ENCODE assay signal across 37 cellular contexts in the genomic region with DNA sequence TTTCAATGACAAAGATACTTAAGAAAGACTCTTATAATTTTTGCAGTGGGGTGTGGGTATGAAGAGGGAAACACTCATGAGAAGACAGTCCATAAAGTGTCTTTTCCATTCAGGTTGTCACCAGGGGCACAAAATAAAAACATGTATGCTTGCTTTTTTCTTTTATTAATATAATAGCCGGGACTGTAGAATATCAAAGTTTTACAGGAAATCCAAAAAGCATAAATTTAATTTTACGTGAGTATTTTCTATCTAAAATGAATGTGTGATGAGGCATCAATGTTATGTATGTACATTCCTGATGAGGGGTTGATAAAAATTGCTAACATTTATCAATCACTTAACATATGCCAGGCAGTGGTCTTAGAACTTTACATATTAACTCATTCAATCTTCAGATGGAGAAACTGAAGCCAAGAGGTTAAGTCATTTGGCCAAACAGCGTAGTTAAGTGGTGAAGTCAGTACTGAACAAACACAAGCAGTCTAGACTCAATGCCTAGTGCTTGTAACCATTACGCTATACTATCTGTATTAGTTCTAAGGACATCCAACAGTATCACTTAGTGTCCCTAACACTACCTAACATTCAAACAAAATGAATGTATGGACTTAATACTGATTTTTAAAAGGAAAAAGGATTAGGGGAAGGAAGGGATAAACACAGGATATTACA. TPM values are rescaled to one million over a fixed set of nuclear protein-coding genes. Genes with fewer than 3 reads are reported as not detected.
"Had no signal": no experiment of that assay in that cellular context is flagged by ENCODE, and none has a peak within 500 bp of the region (broad histone marks: within the 10 kb centered on the region; RNA-seq: fewer than 3 reads in every experiment).

No MANE protein-coding gene starts in this region.

- H3K9me3 Mint-ChIP-seq: activated naive CD4-positive, alpha-beta T cell treated with anti-CD3 and anti-CD28 coated beads, Interleukin-2, amount 10 ng/mL, durations not matched to agents 7 days and 5 days; activated naive CD8-positive, alpha-beta T cell treated with anti-CD3 and anti-CD28 coated beads, Interleukin-2, amount 10 ng/mL, durations not matched to agents 7 days and 5 days; brain; mesothelial cell of epicardium; naive B cell; nephron progenitor cell; stimulated activated memory B cell treated with anti-CD40 and anti-IgM and Interleukin-4, amounts not matched to agents 10 μg/mL and 1 μg/mL and 100 μg/mL, for 72 hours; stimulated activated naive CD8-positive, alpha-beta T cell treated with anti-CD3 and anti-CD28 coated beads, Interleukin-15, amount 100 ng/mL, for 72 hours; type B pancreatic cell had no signal

- H3K4me1 ChIP-seq: ascending aorta, gastroesophageal sphincter, sigmoid colon, uterus had no signal

- DNase-seq: activated CD4-positive, alpha-beta T cell treated with anti-CD3 and anti-CD28 coated beads for 48 hours; activated CD4-positive, alpha-beta T cell treated with anti-CD3 and anti-CD28 coated beads, Interleukin-2, amount 50 U/mL, for 48 hours; activated CD8-positive, alpha-beta memory T cell treated with anti-CD3 and anti-CD28 coated beads, Interleukin-2, amount 50 U/mL, for 48 hours; activated gamma-delta T cell; activated naive CD4-positive, alpha-beta T cell treated with anti-CD3 and anti-CD28 coated beads, Interleukin-2, amount 10 ng/mL, durations not matched to agents 7 days and 5 days; activated naive CD8-positive, alpha-beta T cell treated with anti-CD3 and anti-CD28 coated beads, Interleukin-2, amount 10 ng/mL, durations not matched to agents 7 days and 5 days; dorsolateral prefrontal cortex; effector memory CD4-positive, alpha-beta T cell; erythroblast; head of caudate nucleus; hippocampal formation; left cardiac atrium; naive B cell; nephron progenitor cell; retina; sigmoid colon; small intestine; stimulated activated CD4-positive, alpha-beta T cell treated with anti-CD3 and anti-CD28 coated beads, Interleukin-1b, Interleukin-23, amount 100 ng/mL, for 48 hours; stimulated activated CD4-positive, alpha-beta T cell treated with anti-CD3 and anti-CD28 coated beads, Interleukin-4, amount 100 ng/mL, for 4 hours; stimulated activated CD8-positive, alpha-beta memory T cell treated with anti-CD3 and anti-CD28 coated beads, Interleukin-4, amount 100 ng/mL, for 48 hours; stimulated activated naive CD8-positive, alpha-beta T cell treated with anti-CD3 and anti-CD28 coated beads, Interleukin-15, amount 100 ng/mL, for 72 hours; substantia nigra; T-helper 17 cell; T1000; uterus; WERI-Rb-1 had no signal

- H3K4me1 Mint-ChIP-seq: activated naive CD4-positive, alpha-beta T cell treated with anti-CD3 and anti-CD28 coated beads, Interleukin-2, amount 10 ng/mL, durations not matched to agents 7 days and 5 days; brain; mesothelial cell of epicardium; naive B cell; nephron progenitor cell; stimulated activated memory B cell treated with anti-CD40 and anti-IgM and Interleukin-4, amounts not matched to agents 10 μg/mL and 1 μg/mL and 100 μg/mL, for 72 hours; stimulated activated naive CD8-positive, alpha-beta T cell treated with anti-CD3 and anti-CD28 coated beads, Interleukin-15, amount 100 ng/mL, for 72 hours; T-helper 17 cell had no signal

- H3K36me3 ChIP-seq: uterus had no signal

- H3K4me3 Mint-ChIP-seq: activated naive CD4-positive, alpha-beta T cell treated with anti-CD3 and anti-CD28 coated beads, Interleukin-2, amount 10 ng/mL, durations not matched to agents 7 days and 5 days; activated naive CD8-positive, alpha-beta T cell treated with anti-CD3 and anti-CD28 coated beads, Interleukin-2, amount 10 ng/mL, durations not matched to agents 7 days and 5 days; brain; mesothelial cell of epicardium; naive B cell; nephron progenitor cell; stimulated activated memory B cell treated with anti-CD40 and anti-IgM and Interleukin-4, amounts not matched to agents 10 μg/mL and 1 μg/mL and 100 μg/mL, for 72 hours; stimulated activated naive CD8-positive, alpha-beta T cell treated with anti-CD3 and anti-CD28 coated beads, Interleukin-15, amount 100 ng/mL, for 72 hours; T-helper 17 cell; type B pancreatic cell had no signal

- H3K9me3 ChIP-seq: ascending aorta, gastroesophageal sphincter, neutrophil, sigmoid colon, uterus had no signal

- H3K27me3 Mint-ChIP-seq: activated naive CD4-positive, alpha-beta T cell treated with anti-CD3 and anti-CD28 coated beads, Interleukin-2, amount 10 ng/mL, durations not matched to agents 7 days and 5 days; activated naive CD8-positive, alpha-beta T cell treated with anti-CD3 and anti-CD28 coated beads, Interleukin-2, amount 10 ng/mL, durations not matched to agents 7 days and 5 days; brain; naive B cell; progenitor cell of endocrine pancreas; stimulated activated memory B cell treated with anti-CD40 and anti-IgM and Interleukin-4, amounts not matched to agents 10 μg/mL and 1 μg/mL and 100 μg/mL, for 72 hours; stimulated activated naive CD8-positive, alpha-beta T cell treated with anti-CD3 and anti-CD28 coated beads, Interleukin-15, amount 100 ng/mL, for 72 hours; T-helper 17 cell; type B pancreatic cell had no signal

- FAIRE-seq: keratinocyte, small intestine had no signal

- ATAC-seq: activated CD4-positive, CD25-positive, alpha-beta regulatory T cell treated with anti-CD3 and anti-CD28 coated beads, Interleukin-2, amount 50 U/mL, for 24 hours; gastroesophageal sphincter; left cardiac atrium; stimulated activated memory B cell treated with anti-CD40 and anti-IgM and Interleukin-4, amounts not matched to agents 10 μg/mL and 1 μg/mL and 100 μg/mL, for 72 hours; stimulated activated naive CD8-positive, alpha-beta T cell treated with anti-CD3 and anti-CD28 coated beads, Interleukin-15, amount 100 ng/mL, for 72 hours; T-helper 17 cell had no signal

- H3K27ac Mint-ChIP-seq: activated naive CD4-positive, alpha-beta T cell treated with anti-CD3 and anti-CD28 coated beads, Interleukin-2, amount 10 ng/mL, durations not matched to agents 7 days and 5 days; activated naive CD8-positive, alpha-beta T cell treated with anti-CD3 and anti-CD28 coated beads, Interleukin-2, amount 10 ng/mL, durations not matched to agents 7 days and 5 days; brain; mesothelial cell of epicardium; nephron progenitor cell; progenitor cell of endocrine pancreas; stimulated activated memory B cell treated with anti-CD40 and anti-IgM and Interleukin-4, amounts not matched to agents 10 μg/mL and 1 μg/mL and 100 μg/mL, for 72 hours; T-helper 17 cell; type B pancreatic cell had no signal

- H3K4me3 ChIP-seq: ascending aorta, coronary artery, dorsolateral prefrontal cortex, gastroesophageal sphincter, sigmoid colon, uterus had no signal

- H3K27ac ChIP-seq: ascending aorta, coronary artery, gastroesophageal sphincter, neutrophil, sigmoid colon, uterus, WERI-Rb-1 had no signal

- H3K27me3 ChIP-seq: ascending aorta, dorsolateral prefrontal cortex, gastroesophageal sphincter, neutrophil, sigmoid colon, uterus had no signal

RNA-seq across cellular contexts. Expression of gene FAM161A, which starts 23.8 kb away (rescaled TPM):
- total RNA-seq: ascending aorta had no signal
